ENCODE assay signal across 30 cellular contexts in genomic region chr19:47004012-47004465, GRCh38. TPM values are rescaled to one million over a fixed set of nuclear protein-coding genes. Genes with fewer than 3 reads are reported as not detected.
A peak's percentile ranks its signal among the peaks of the same experiment; 100 is the strongest.
DNase-seq lines count a peak whose midpoint lies in the region; ATAC-seq and TF ChIP-seq lines count a peak whose summit lies in the region.
"Had no signal": no experiment of that assay in that cellular context is flagged by ENCODE, and none has a peak within 500 bp of the region (broad histone marks: within the 10 kb centered on the region; RNA-seq: fewer than 3 reads in every experiment).

No MANE protein-coding gene starts in this region.

- H3K27me3 ChIP-seq in AG04450 (ENCODE audit: control insufficient read depth, insufficient read depth, low read length) (no peaks in the 10 kb centered on the region), adrenal gland (no peaks in the 10 kb centered on the region)
- H3K27me3 ChIP-seq: testis, uterus had no signal

- POLR2A ChIA-PET in AG04450 (lab: Yijun Ruan, JAX), result no interaction called here

- peaks cover 9% of the 10 kb centered on the region for H3K4me1 Mint-ChIP-seq in endothelial cell (ENCODE audit: unreplicated experiment)
- H3K4me1 Mint-ChIP-seq: activated naive CD4-positive, alpha-beta T cell treated with anti-CD3 and anti-CD28 coated beads, Interleukin-2, amount 10 ng/mL, durations not matched to agents 7 days and 5 days had no signal

- TF ChIP-seq CTCF in AG04450 (IDR thresholded peaks at IDR 0.05; ENCODE audit: low read depth, low read length), result no peak
- no peak for TF ChIP-seq CTCF in endothelial cell (IDR thresholded peaks at IDR 0.05; ENCODE audit: unreplicated experiment)
- no peak for TF ChIP-seq CTCF in adrenal gland (IDR thresholded peaks at IDR 0.05)

- H3K4me3 Mint-ChIP-seq in endothelial cell (ENCODE audit: unreplicated experiment), result peak overlapping the region; percentile 71
- H3K4me3 Mint-ChIP-seq: activated naive CD4-positive, alpha-beta T cell treated with anti-CD3 and anti-CD28 coated beads, Interleukin-2, amount 10 ng/mL, durations not matched to agents 7 days and 5 days; naive thymus-derived CD8-positive, alpha-beta T cell had no signal

- DNase-seq in AG04450 (ENCODE audit: low read depth, low spot score) (no peak), NCI-H69 (lab: John Stamatoyannopoulos, UW) (peak; percentile 36), endothelial cell (ENCODE audit: low spot score) (no peak), left lobe of liver (ENCODE audit: low spot score) (no peak), T-helper 2 cell (no peak), NCI-H2029 treated with DMSO at 0.1 percent for 48 hours (lab: John Stamatoyannopoulos, UW) (no peak), adrenal gland (no peak)
- DNase-seq: activated CD4-positive, alpha-beta T cell treated with anti-CD3 and anti-CD28 coated beads for 48 hours; activated naive CD4-positive, alpha-beta T cell treated with anti-CD3 and anti-CD28 coated beads, Interleukin-2, amount 10 ng/mL, durations not matched to agents 7 days and 5 days; activated T-cell treated with anti-CD3 and anti-CD28 coated beads, Interleukin-2, amount 50 U/mL, for 48 hours; aorta; cerebellar nuclear complex; effector memory CD4-positive, alpha-beta T cell; EL; HCEC 1CT; Karpas-422; naive thymus-derived CD8-positive, alpha-beta T cell; NCI-H187 treated with DMSO at 0.1 percent for 48 hours; NCI-H226; NCI-H774; OCI-M1; SHP77 treated with DMSO at 0.1 percent for 48 hours; stimulated activated CD4-positive, alpha-beta T cell treated with anti-CD3 and anti-CD28 coated beads, Interleukin-1b, Interleukin-23, amount 100 ng/mL, for 48 hours; testis; uterus had no signal

- peaks cover 6% of the 10 kb centered on the region for H3K9me3 Mint-ChIP-seq in endothelial cell (ENCODE audit: unreplicated experiment)
- H3K9me3 Mint-ChIP-seq: activated naive CD4-positive, alpha-beta T cell treated with anti-CD3 and anti-CD28 coated beads, Interleukin-2, amount 10 ng/mL, durations not matched to agents 7 days and 5 days had no signal

- H3K4me1 ChIP-seq in adrenal gland (replicated peaks in 1 of 2), result peaks cover 0 to 6% of the 10 kb centered on the region in 2 donors
- H3K4me1 ChIP-seq: BLaER1, parathyroid adenoma, testis, uterus had no signal

- intact Hi-C loops in adrenal gland (cut with DNase I), result no loop called here

- ATAC-seq in left lobe of liver (peak; percentile 5), esophagus mucosa (no peak)
- ATAC-seq: naive thymus-derived CD8-positive, alpha-beta T cell had no signal

- WGBS in adrenal gland, 4 donors, result 22 to 40% (median 22%) methylated on average over 20 to 40 of the region's 40 CpGs

- H3K36me3 Mint-ChIP-seq in endothelial cell (ENCODE audit: low read depth, unreplicated experiment), result peaks cover 36% of the 10 kb centered on the region

- CTCF ChIA-PET in AG04450 (lab: Charles Lee), result interaction anchor here (0.9 to 1.2 kb wide), 3 partner anchors 9 to 13 kb away, joined by 3 to 7 read pairs (median 4); no protein-coding TSS in a partner anchor

- H3K9me3 ChIP-seq in AG04450 (ENCODE audit: control insufficient read depth, insufficient read depth, low read length) (peaks cover 8% of the 10 kb centered on the region), adrenal gland (replicated peaks in 1 of 3) (no peaks in the 10 kb centered on the region)
- H3K9me3 ChIP-seq: testis, uterus had no signal

- H3K27ac Mint-ChIP-seq in endothelial cell (ENCODE audit: unreplicated experiment), result peak overlapping the region; percentile 67
- H3K27ac Mint-ChIP-seq: activated naive CD4-positive, alpha-beta T cell treated with anti-CD3 and anti-CD28 coated beads, Interleukin-2, amount 10 ng/mL, durations not matched to agents 7 days and 5 days; naive thymus-derived CD8-positive, alpha-beta T cell had no signal

- H3K27me3 Mint-ChIP-seq in endothelial cell (ENCODE audit: unreplicated experiment), result peaks cover 25% of the 10 kb centered on the region

- H3K4me3 ChIP-seq in AG04450 (ENCODE audit: low read depth, low read length) (peak overlapping the region; percentile 32), adrenal gland (no peak overlapping the region)
- H3K4me3 ChIP-seq: BLaER1, skin epidermis, testis, uterus had no signal

- H3K27ac ChIP-seq in AG04450 (ENCODE audit: low read depth, low read length) (no peak overlapping the region), adrenal gland (no peak overlapping the region)
- H3K27ac ChIP-seq: BLaER1, parathyroid adenoma, skin epidermis, testis, uterus had no signal

- peaks cover 0 to 24% of the 10 kb centered on the region in 2 donors for H3K36me3 ChIP-seq in adrenal gland (replicated peaks in 1 of 2)
- H3K36me3 ChIP-seq: uterus had no signal

- TF ChIP-seq POLR2A in adrenal gland (IDR thresholded peaks at IDR 0.05), result no peak

RNA-seq across cellular contexts. Expression of gene NPAS1, which starts 15.6 kb away (rescaled TPM):
- 0.30 and 0.36 TPM in 2 replicates for polyA plus RNA-seq in AG04450 (2011; rRNA removed)
- 0.37 TPM in 1 of 2 replicates, not detected in the other for polyA minus RNA-seq in AG04450 (2011; rRNA and poly(A)+ RNA removed)
- total RNA-seq in endothelial cell (ENCODE audit: unreplicated experiment), result 1.0 TPM
- 0.08 TPM for total RNA-seq in left lobe of liver
- total RNA-seq in esophagus mucosa, result 0.52 TPM
- 1 to 10 TPM in 3 of 8 donors, under 1 TPM in 3, not detected in 2; 0.28 to 3.5 (median 0.78) TPM for total RNA-seq in adrenal gland
- polyA plus RNA-seq in adrenal gland, result 1 to 10 TPM in 1 of 3 donors, under 1 TPM in 1, not detected in 1; 0.84 to 3.1 TPM
- total RNA-seq: T-helper 1 cell treated with Interleukin-12 subunit alpha and Interleukin-12 subunit beta and Interleukin-4 antibody, amounts not matched to agents 30 ng/mL and 1 ng/mL, for 36 hours; uterus had no signal

RNA-seq across cellular contexts. Expression of gene TMEM160, which starts 44.4 kb away (rescaled TPM):
- polyA plus RNA-seq in AG04450 (2011; rRNA removed) (5.3 and 9.3 TPM in 2 replicates), adrenal gland (100 to 1,000 TPM in 1 of 3 donors, 10 to 100 TPM in 1, under 1 TPM in 1; 0.62 to 120 (median 11.7) TPM)
- 1.00 and 1.0 TPM in 2 replicates for polyA minus RNA-seq in AG04450 (2011; rRNA and poly(A)+ RNA removed)
- total RNA-seq in endothelial cell (ENCODE audit: unreplicated experiment) (46.7 TPM), left lobe of liver (19.2 TPM), esophagus mucosa (34.5 TPM), adrenal gland (10 to 100 TPM; 24.9 to 76.2 (median 42.6) TPM)
